In the genomic region with DNA sequence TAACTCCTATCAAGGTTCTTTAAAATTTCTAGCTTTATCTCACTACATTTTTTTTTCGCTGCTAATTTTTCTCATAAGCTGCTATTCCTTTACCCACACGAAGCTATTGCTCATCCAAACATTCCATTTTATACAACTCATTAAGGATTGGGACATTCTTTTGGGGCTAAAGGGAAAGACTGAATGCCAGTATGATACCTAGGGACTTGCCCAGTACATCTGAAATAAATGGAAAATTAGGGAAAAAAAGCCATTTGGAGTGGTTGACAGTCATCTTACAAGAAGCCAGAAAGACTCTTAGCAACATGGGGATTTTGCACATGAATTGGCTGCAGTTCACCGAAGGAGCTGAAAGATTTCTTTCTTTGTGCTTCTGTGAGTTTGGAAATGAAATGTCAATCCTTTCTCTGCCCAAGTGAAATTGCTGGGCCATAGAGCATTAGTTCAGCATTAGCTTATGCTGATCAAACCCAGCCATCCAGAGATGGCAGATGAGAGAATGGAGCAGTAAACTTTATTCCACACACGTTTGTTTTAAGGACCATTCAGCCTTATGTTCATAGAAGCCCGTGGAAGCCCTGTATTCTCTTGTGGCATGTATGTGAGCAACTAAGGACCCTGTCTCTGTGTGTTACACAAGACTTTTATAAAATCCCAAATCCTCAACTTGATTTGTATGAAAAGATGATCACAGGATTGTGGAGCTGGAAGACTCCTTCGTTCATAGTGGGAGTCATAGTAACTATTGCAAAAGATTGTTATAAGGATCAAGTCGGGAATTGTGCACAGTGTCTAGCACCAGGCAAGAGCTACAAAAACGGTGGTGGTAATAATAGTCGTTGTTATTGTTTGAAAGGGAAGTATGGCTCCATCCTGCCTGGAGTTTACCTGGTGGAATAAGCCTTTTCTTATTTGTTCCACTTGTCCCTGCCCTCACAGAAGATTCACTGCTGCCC, we compare ENCODE assay signal across 1 cellular context.
TF ChIP-seq lines count a peak whose summit lies in the region.

No MANE protein-coding gene starts in this region.

TF ChIP-seq in IMR-90, 13 proteins besides CTCF, POLR2A, EP300 and RAD21:
- TF ChIP-seq FOS (IDR thresholded peaks at IDR 0.05; ENCODE audit: low read depth, low read length) (peak; percentile 45; the same call in 1 of the 2 replicates), RCOR1 (IDR thresholded peaks at IDR 0.05; ENCODE audit: insufficient replicate concordance, low read length) (peak; percentile 25), CEBPB (IDR thresholded peaks at IDR 0.05; ENCODE audit: low read depth, low read length) (peak; percentile 93), RFX5 (IDR thresholded peaks at IDR 0.05; ENCODE audit: low read depth, low read length) (no peak)
